15 cellular contexts compared by ENCODE assay signal in genomic region chr11:12770435-12770834, GRCh38.
DNase-seq lines count a peak whose midpoint lies in the region; ATAC-seq and TF ChIP-seq lines count a peak whose summit lies in the region.
"Had no signal": no experiment of that assay in that cellular context is flagged by ENCODE, and none has a peak within 500 bp of the region (broad histone marks: within the 10 kb centered on the region; RNA-seq: fewer than 3 reads in every experiment).

No MANE protein-coding gene starts in this region.

- H2AK5ac ChIP-seq in trophoblast cell (ENCODE audit: low read length) = no peak overlapping the region

- H2BK12ac ChIP-seq in trophoblast cell (ENCODE audit: low read length) = no peak overlapping the region

- no peak overlapping the region for H2BK5ac ChIP-seq in trophoblast cell (ENCODE audit: low read depth, low read length, poor library complexity)

- no peak overlapping the region for H3K4me2 ChIP-seq in trophoblast cell (ENCODE audit: low read length)

- H4K8ac ChIP-seq in trophoblast cell (ENCODE audit: low read depth, low read length) = no peak overlapping the region

- H3K36me3 Mint-ChIP-seq in activated CD8-positive, alpha-beta T cell treated with anti-CD3 and anti-CD28 coated beads for 36 hours (ENCODE audit: low read depth) = no peaks in the 10 kb centered on the region
- H3K36me3 Mint-ChIP-seq: CD8-positive, alpha-beta T cell had no signal

- H3K27me3 Mint-ChIP-seq in activated CD8-positive, alpha-beta T cell treated with anti-CD3 and anti-CD28 coated beads for 36 hours = peaks cover 11% of the 10 kb centered on the region

- H3K9me3 ChIP-seq in AG04450 (ENCODE audit: control insufficient read depth, insufficient read depth, low read length) (no peaks in the 10 kb centered on the region), RWPE2 (ENCODE audit: severe bottlenecking) (no peaks in the 10 kb centered on the region), esophagus squamous epithelium (no peaks in the 10 kb centered on the region), trophoblast cell (ENCODE audit: insufficient read depth, low read depth, low read length) (no peaks in the 10 kb centered on the region)
- H3K9me3 ChIP-seq: BE2C had no signal

- no peak overlapping the region for H3K23ac ChIP-seq in trophoblast cell (ENCODE audit: low read length)

- H3K27ac ChIP-seq in AG04450 (ENCODE audit: low read depth, low read length) (peak overlapping the region; percentile 32), RWPE2 (ENCODE audit: poor library complexity, severe bottlenecking) (peak overlapping the region; percentile 94), esophagus squamous epithelium (peak overlapping the region; percentile 5 to 67 (median 58)), trophoblast cell (ENCODE audit: low read depth, low read length) (no peak overlapping the region)

- H3K4me3 ChIP-seq in AG04450 (ENCODE audit: low read depth, low read length) = no peak overlapping the region
- H3K4me3 ChIP-seq in RWPE2 (ENCODE audit: severe bottlenecking) = no peak overlapping the region
- no peak overlapping the region for H3K4me3 ChIP-seq in esophagus squamous epithelium
- H3K4me3 ChIP-seq in trophoblast cell (ENCODE audit: low read depth, low read length) = no peak overlapping the region
- H3K4me3 ChIP-seq: GM23338 had no signal

- DNase-seq in AG04450 (ENCODE audit: low read depth, low spot score) (no peak), RWPE2 (ENCODE audit: low spot score) (no peak), esophagus squamous epithelium (lab: John Stamatoyannopoulos, UW) (no peak), trophoblast cell (no peak), NCI-H2029 treated with DMSO at 0.1 percent for 48 hours (lab: John Stamatoyannopoulos, UW) (no peak), NCI-H2196 treated with DMSO at 0.1 percent for 48 hours (lab: John Stamatoyannopoulos, UW; ENCODE audit: unreplicated experiment) (no peak)
- DNase-seq in activated CD8-positive, alpha-beta T cell treated with anti-CD3 and anti-CD28 coated beads for 36 hours = no peak
- DNase-seq: BE2C; CD8-positive, alpha-beta T cell; DND-41; GDM1; NCI-H2029; NCI-H524 had no signal

- H3K9ac ChIP-seq in trophoblast cell (ENCODE audit: low read length) = no peak overlapping the region

- H3K79me1 ChIP-seq in trophoblast cell (ENCODE audit: low read length) = peaks cover 12% of the 10 kb centered on the region

- ATAC-seq in RWPE2 (ENCODE audit: low read depth) = no peak
- ATAC-seq in activated CD8-positive, alpha-beta T cell treated with anti-CD3 and anti-CD28 coated beads for 36 hours = no peak
- ATAC-seq in HG03159 (IDR thresholded peaks at IDR 0.05; ENCODE audit: unreplicated experiment) = no peak
- ATAC-seq: CD8-positive, alpha-beta T cell; GM23338 had no signal

- H3K4ac ChIP-seq in trophoblast cell (ENCODE audit: low read depth, low read length) = peak overlapping the region; percentile 64

- H3K18ac ChIP-seq in trophoblast cell (ENCODE audit: low read length) = no peak overlapping the region

- TF ChIP-seq POLR2A in esophagus squamous epithelium (IDR thresholded peaks at IDR 0.05) = no peak

- peaks cover 56% of the 10 kb centered on the region for H3K4me1 ChIP-seq in RWPE2 (ENCODE audit: insufficient read depth, poor library complexity, severe bottlenecking)
- H3K4me1 ChIP-seq in esophagus squamous epithelium = peaks cover 7 to 43% (median 23%) of the 10 kb centered on the region in 3 donors
- peaks cover 31 to 43% of the 10 kb centered on the region in 2 experiments for H3K4me1 ChIP-seq in trophoblast cell (ENCODE audit: control insufficient read depth in 1 of 2, insufficient read depth in 2 of 2, low read length in 2 of 2)

- H3K36me3 ChIP-seq in RWPE2 (ENCODE audit: low read depth) = peaks cover 13% of the 10 kb centered on the region
- peaks cover 0 to 14% (median 0%) of the 10 kb centered on the region in 3 donors for H3K36me3 ChIP-seq in esophagus squamous epithelium
- H3K36me3 ChIP-seq in trophoblast cell (ENCODE audit: control insufficient read depth in 1 of 2, insufficient read depth in 2 of 2, low read length in 2 of 2) = peaks cover 8 to 16% of the 10 kb centered on the region in 2 experiments

- no peak overlapping the region for H4K91ac ChIP-seq in trophoblast cell (ENCODE audit: low read depth, low read length)

- CTCF ChIA-PET in AG04450 (lab: Charles Lee) = interaction anchor here (1.1 to 1.7 kb wide), 2 partner anchors 10 to 439 kb away, joined by 4 to 6 read pairs; no protein-coding TSS in a partner anchor
- CTCF ChIA-PET in activated CD8-positive, alpha-beta T cell treated with anti-CD3 and anti-CD28 coated beads for 36 hours (lab: Charles Lee) = no interaction called here

- H3K79me2 ChIP-seq in trophoblast cell (ENCODE audit: control insufficient read depth, insufficient read depth, low read length, poor library complexity) = peaks cover 26% of the 10 kb centered on the region

- H3K4me1 Mint-ChIP-seq in activated CD8-positive, alpha-beta T cell treated with anti-CD3 and anti-CD28 coated beads for 36 hours (ENCODE audit: low read depth) = peaks cover 2% of the 10 kb centered on the region

- H3K9me3 Mint-ChIP-seq in activated CD8-positive, alpha-beta T cell treated with anti-CD3 and anti-CD28 coated beads for 36 hours = no peaks in the 10 kb centered on the region
- H3K9me3 Mint-ChIP-seq: CD8-positive, alpha-beta T cell; GM23338 had no signal

- H3K14ac ChIP-seq in trophoblast cell (ENCODE audit: low read length) = no peak overlapping the region

- H4K12ac ChIP-seq in trophoblast cell (ENCODE audit: low read depth, low read length) = no peak overlapping the region

- H2AFZ ChIP-seq in trophoblast cell (ENCODE audit: insufficient read depth, low read length, poor library complexity) = no peak overlapping the region
- H2AFZ ChIP-seq: GM23338 had no signal

- no peak overlapping the region for H3K27ac Mint-ChIP-seq in activated CD8-positive, alpha-beta T cell treated with anti-CD3 and anti-CD28 coated beads for 36 hours
- H3K27ac Mint-ChIP-seq: CD8-positive, alpha-beta T cell; GM23338 had no signal

- POLR2A ChIA-PET in AG04450 (lab: Yijun Ruan, JAX) = interaction anchor here (0.5 kb wide), 1 partner anchor 8 kb away, joined by 3 read pairs; no protein-coding TSS in a partner anchor
- POLR2A ChIA-PET in activated CD8-positive, alpha-beta T cell treated with anti-CD3 and anti-CD28 coated beads for 36 hours (lab: Charles Lee) = interaction anchor here (0.6 kb wide), 1 partner anchor 209 kb away, joined by 3 read pairs; no protein-coding TSS in a partner anchor

- H2BK120ac ChIP-seq in trophoblast cell (ENCODE audit: insufficient read depth, low read length, poor library complexity) = no peak overlapping the region

- intact Hi-C loops in esophagus squamous epithelium (cut with DNase I) = no loop called here
- intact Hi-C loops in activated CD8-positive, alpha-beta T cell treated with anti-CD3 and anti-CD28 coated beads for 36 hours (cut with micrococcal nuclease) = no loop called here

- 60 to 95% methylated on average over 1 of the region's 1 CpG for WGBS in esophagus squamous epithelium, 2 donors
- WGBS in trophoblast cell (ENCODE audit: extremely low coverage, insufficient coverage, insufficient read length) = no CpG with 5 or more reads among the region's 1 CpG

- no peak overlapping the region for H3K4me3 Mint-ChIP-seq in activated CD8-positive, alpha-beta T cell treated with anti-CD3 and anti-CD28 coated beads for 36 hours
- H3K4me3 Mint-ChIP-seq: CD8-positive, alpha-beta T cell; GM23338 had no signal

- TF ChIP-seq CTCF in AG04450 (IDR thresholded peaks at IDR 0.05; ENCODE audit: low read depth, low read length) (no peak), RWPE2 (IDR thresholded peaks at IDR 0.05; ENCODE audit: poor library complexity, severe bottlenecking) (no peak), esophagus squamous epithelium (IDR thresholded peaks at IDR 0.05) (no peak)
- no peak for TF ChIP-seq CTCF in activated CD8-positive, alpha-beta T cell treated with anti-CD3 and anti-CD28 coated beads for 36 hours (IDR thresholded peaks at IDR 0.05)

- H3K27me3 ChIP-seq in AG04450 (ENCODE audit: control insufficient read depth, insufficient read depth, low read length) = no peaks in the 10 kb centered on the region
- no peaks in the 10 kb centered on the region for H3K27me3 ChIP-seq in RWPE2 (ENCODE audit: insufficient read depth, poor library complexity, severe bottlenecking)
- no peaks in the 10 kb centered on the region for H3K27me3 ChIP-seq in esophagus squamous epithelium
- no peaks in the 10 kb centered on the region for H3K27me3 ChIP-seq in trophoblast cell (ENCODE audit: insufficient read depth, low read length)
- H3K27me3 ChIP-seq: BE2C had no signal
